8 cellular contexts compared by ENCODE assay signal in genomic region chr3:40179016-40179415, GRCh38.
A peak's percentile ranks its signal among the peaks of the same experiment; 100 is the strongest.
DNase-seq lines count a peak whose midpoint lies in the region; ATAC-seq and TF ChIP-seq lines count a peak whose summit lies in the region.

No MANE protein-coding gene starts in this region.

- H3K4me1 ChIP-seq in Peyer's patch (no peaks in the 10 kb centered on the region), foreskin keratinocyte (no peaks in the 10 kb centered on the region), upper lobe of left lung (no peaks in the 10 kb centered on the region)

- H3K27ac Mint-ChIP-seq in osteocyte (ENCODE audit: unreplicated experiment), result no peak overlapping the region

- 3 to 12% methylated on average over 3 of the region's 3 CpGs for WGBS in upper lobe of left lung, 2 donors

- H3K9me3 ChIP-seq in Peyer's patch (no peaks in the 10 kb centered on the region), upper lobe of left lung (no peaks in the 10 kb centered on the region)

- TF ChIP-seq CTCF in Peyer's patch (IDR thresholded peaks at IDR 0.05) (peak in 4 of 6 experiments; percentile 60 to 74 (median 62)), foreskin keratinocyte (conservative IDR thresholded peaks at IDR 0.05) (peak; percentile 81), osteocyte (IDR thresholded peaks at IDR 0.05) (peak; percentile 89), upper lobe of left lung (IDR thresholded peaks at IDR 0.05) (peak; percentile 28 to 66 (median 56))

- ATAC-seq in foreskin keratinocyte, result peak; percentile 77
- ATAC-seq in upper lobe of left lung (ENCODE audit: low FRiP score in 2 of 2), result peak in 1 of 2 donors; percentile 75

- H3K4me3 ChIP-seq in Peyer's patch (no peak overlapping the region), upper lobe of left lung (no peak overlapping the region)

- no peak for TF ChIP-seq EP300 in upper lobe of left lung (IDR thresholded peaks at IDR 0.05)

- no peak overlapping the region for H3K4me3 Mint-ChIP-seq in osteocyte (ENCODE audit: unreplicated experiment)

- H3K4me1 Mint-ChIP-seq in osteocyte (ENCODE audit: unreplicated experiment), result no peaks in the 10 kb centered on the region

- H3K27ac ChIP-seq in Peyer's patch (no peak overlapping the region), foreskin keratinocyte (no peak overlapping the region), upper lobe of left lung (no peak overlapping the region)

- no peaks in the 10 kb centered on the region for H3K9me3 Mint-ChIP-seq in osteocyte (ENCODE audit: unreplicated experiment)

- H3K27me3 ChIP-seq in Peyer's patch (no peaks in the 10 kb centered on the region), foreskin keratinocyte (no peaks in the 10 kb centered on the region), upper lobe of left lung (no peaks in the 10 kb centered on the region)

- peaks cover 10% of the 10 kb centered on the region for H3K27me3 Mint-ChIP-seq in osteocyte (ENCODE audit: unreplicated experiment)

- H3K36me3 ChIP-seq in Peyer's patch (no peaks in the 10 kb centered on the region), upper lobe of left lung (no peaks in the 10 kb centered on the region)

- TF ChIP-seq POLR2A in Peyer's patch (IDR thresholded peaks at IDR 0.05), result no peak
- no peak for TF ChIP-seq POLR2A in upper lobe of left lung (IDR thresholded peaks at IDR 0.05)

- DNase-seq in NOMO-1 treated with DMSO at 0.1 percent for 48 hours (lab: John Stamatoyannopoulos, UW; ENCODE audit: unreplicated experiment) (peak; percentile 38), NOMO-1 treated with dmso at 0.1 percent for 144 hours (lab: John Stamatoyannopoulos, UW; ENCODE audit: unreplicated experiment) (no peak), HT1080 (ENCODE audit: low read depth) (peak; percentile 49), Peyer's patch (peak; percentile 56 to 85 (median 79)), foreskin keratinocyte (peak in 1 of 2 donors; percentile 44), osteocyte (ENCODE audit: extremely low spot score, unreplicated experiment) (peak; percentile 90), upper lobe of left lung (peak in 1 of 2 donors; percentile 55)
- peak; percentile 12 for DNase-seq in activated T-helper 9 cell treated with anti-CD3 and anti-CD28 coated beads, Interleukin-2, amount 50 U/mL, for 16 hours (ENCODE audit: low read depth)

- no peaks in the 10 kb centered on the region for H3K36me3 Mint-ChIP-seq in osteocyte (ENCODE audit: unreplicated experiment)
